22 cellular contexts compared by ENCODE assay signal in the genomic region with DNA sequence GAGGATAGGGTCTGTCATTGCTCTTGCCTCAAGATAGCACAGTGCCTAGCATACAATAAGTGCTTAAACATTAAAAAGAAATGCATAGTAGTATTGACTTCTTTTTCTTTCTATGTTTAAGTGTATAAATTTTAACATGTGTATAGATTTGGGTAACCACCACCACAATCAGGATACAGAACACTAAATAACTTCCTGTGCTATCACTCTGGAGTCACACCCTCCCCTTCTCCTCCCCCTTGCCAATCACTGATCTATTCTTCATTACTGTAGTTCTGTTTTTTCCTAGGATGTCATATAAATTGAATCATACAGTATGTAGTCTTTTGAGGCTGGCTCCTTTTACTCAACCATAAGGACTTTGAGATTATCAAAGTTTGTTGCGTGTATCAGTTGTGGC.
DNase-seq lines count a peak whose midpoint lies in the region; ATAC-seq and TF ChIP-seq lines count a peak whose summit lies in the region.
"Had no signal": no experiment of that assay in that cellular context is flagged by ENCODE, and none has a peak within 500 bp of the region (broad histone marks: within the 10 kb centered on the region; RNA-seq: fewer than 3 reads in every experiment).

No MANE protein-coding gene starts in this region.

- no peaks in the 10 kb centered on the region for H3K27me3 ChIP-seq in CD4-positive, CD25-positive, alpha-beta regulatory T cell (ENCODE audit: control insufficient read depth, insufficient read depth, low read length)
- no peaks in the 10 kb centered on the region for H3K27me3 ChIP-seq in brain microvascular endothelial cell (replicated peaks)

- no peak for ATAC-seq in CD4-positive, CD25-positive, alpha-beta regulatory T cell (ENCODE audit: low read depth in 2 of 2)
- ATAC-seq in naive thymus-derived CD8-positive, alpha-beta T cell: peak in 1 of 2 donors; percentile 55
- ATAC-seq: GM23338 had no signal

- H3K27me3 Mint-ChIP-seq in CD4-positive, CD25-positive, alpha-beta regulatory T cell: no peaks in the 10 kb centered on the region
- H3K27me3 Mint-ChIP-seq in T-helper 2 cell treated with Interferon-gamma antibody and Interleukin-4, amounts not matched to agents 5 μg/mL and 100 μg/mL, for 36 hours (ENCODE audit: low read depth): no peaks in the 10 kb centered on the region
- no peaks in the 10 kb centered on the region for H3K27me3 Mint-ChIP-seq in naive thymus-derived CD8-positive, alpha-beta T cell
- H3K27me3 Mint-ChIP-seq: IgD-negative memory B cell had no signal

- DNase-seq in NOMO-1 treated with DMSO at 0.1 percent for 48 hours (lab: John Stamatoyannopoulos, UW; ENCODE audit: unreplicated experiment): peak; percentile 0
- DNase-seq in NOMO-1 (lab: John Stamatoyannopoulos, UW; ENCODE audit: unreplicated experiment in 2 of 2): no peak
- DNase-seq in CD4-positive, CD25-positive, alpha-beta regulatory T cell: peak in 1 of 3 donors; percentile 44
- no peak for DNase-seq in T-helper 2 cell treated with Interferon-gamma antibody and Interleukin-4, amounts not matched to agents 5 μg/mL and 100 μg/mL, for 36 hours (ENCODE audit: low spot score)
- DNase-seq in naive thymus-derived CD8-positive, alpha-beta T cell: no peak
- no peak for DNase-seq in COR-L47 (lab: John Stamatoyannopoulos, UW)
- no peak for DNase-seq in brain microvascular endothelial cell
- no peak for DNase-seq in nucleus accumbens (lab: John Stamatoyannopoulos, UW)
- DNase-seq: Calu3, EL, Karpas-422, NCI-H1417 treated with DMSO at 0.1 percent for 48 hours, NCI-H187 treated with DMSO at 0.1 percent for 48 hours, NCI-H2227 treated with DMSO at 0.1 percent for 48 hours, NCI-H510A treated with DMSO at 0.1 percent for 48 hours, PC-9, SIG-M5 had no signal

- peak overlapping the region; percentile 52 to 72 (median 66) for H3K27ac Mint-ChIP-seq in CD4-positive, CD25-positive, alpha-beta regulatory T cell
- H3K27ac Mint-ChIP-seq in T-helper 2 cell treated with Interferon-gamma antibody and Interleukin-4, amounts not matched to agents 5 μg/mL and 100 μg/mL, for 36 hours: peak overlapping the region; percentile 52
- H3K27ac Mint-ChIP-seq in naive thymus-derived CD8-positive, alpha-beta T cell: peak overlapping the region in 8 of 10 donors; percentile 12 to 84 (median 53)
- H3K27ac Mint-ChIP-seq: GM23338, IgD-negative memory B cell had no signal

- peak overlapping the region; percentile 47 for H3K4me3 ChIP-seq in CD4-positive, CD25-positive, alpha-beta regulatory T cell (ENCODE audit: low read depth, low read length)
- H3K4me3 ChIP-seq in brain microvascular endothelial cell (ENCODE audit: low read depth, low read length): no peak overlapping the region
- H3K4me3 ChIP-seq: GM23338, PC-9 had no signal

- TF ChIP-seq CTCF in brain microvascular endothelial cell (IDR thresholded peaks at IDR 0.05; ENCODE audit: low read depth, low read length, missing control alignments): no peak

- H3K9me3 Mint-ChIP-seq in CD4-positive, CD25-positive, alpha-beta regulatory T cell: no peaks in the 10 kb centered on the region
- no peaks in the 10 kb centered on the region for H3K9me3 Mint-ChIP-seq in T-helper 2 cell treated with Interferon-gamma antibody and Interleukin-4, amounts not matched to agents 5 μg/mL and 100 μg/mL, for 36 hours
- H3K9me3 Mint-ChIP-seq in naive thymus-derived CD8-positive, alpha-beta T cell: no peaks in the 10 kb centered on the region
- H3K9me3 Mint-ChIP-seq: GM23338, IgD-negative memory B cell had no signal

- H3K27ac ChIP-seq in CD4-positive, CD25-positive, alpha-beta regulatory T cell (ENCODE audit: insufficient read depth, low read length, poor library complexity, severe bottlenecking): no peak overlapping the region
- H3K27ac ChIP-seq in brain microvascular endothelial cell: no peak overlapping the region
- H3K27ac ChIP-seq: 22Rv1, C4-2B, PC-9, RWPE1 had no signal

- POLR2A ChIA-PET in naive thymus-derived CD8-positive, alpha-beta T cell (lab: Charles Lee): interaction anchor here (1.1 kb wide), 1 partner anchor 9 kb away, joined by 4 read pairs; no protein-coding TSS in a partner anchor

- H3K36me3 Mint-ChIP-seq in CD4-positive, CD25-positive, alpha-beta regulatory T cell: peaks cover 6% of the 10 kb centered on the region
- H3K36me3 Mint-ChIP-seq in T-helper 2 cell treated with Interferon-gamma antibody and Interleukin-4, amounts not matched to agents 5 μg/mL and 100 μg/mL, for 36 hours (ENCODE audit: low read depth): peaks cover 34% of the 10 kb centered on the region
- H3K36me3 Mint-ChIP-seq in naive thymus-derived CD8-positive, alpha-beta T cell: peaks cover 0 to 4% (median 4%) of the 10 kb centered on the region in 3 donors

- H3K4me1 Mint-ChIP-seq in CD4-positive, CD25-positive, alpha-beta regulatory T cell: peaks cover 25 to 42% (median 31%) of the 10 kb centered on the region in 4 donors
- H3K4me1 Mint-ChIP-seq in T-helper 2 cell treated with Interferon-gamma antibody and Interleukin-4, amounts not matched to agents 5 μg/mL and 100 μg/mL, for 36 hours (ENCODE audit: low read depth): peaks cover 31% of the 10 kb centered on the region
- peaks cover 11 to 42% (median 35%) of the 10 kb centered on the region in 4 donors for H3K4me1 Mint-ChIP-seq in naive thymus-derived CD8-positive, alpha-beta T cell
- H3K4me1 Mint-ChIP-seq: GM23338 had no signal

- in situ Hi-C loops in brain microvascular endothelial cell (cut with HindIII; ENCODE audit: low pct_ligation_motif_present, low sequenced_read_pairs): no loop called here

- no peaks in the 10 kb centered on the region for H3K36me3 ChIP-seq in CD4-positive, CD25-positive, alpha-beta regulatory T cell (ENCODE audit: control insufficient read depth, insufficient read depth, low read length)
- no peaks in the 10 kb centered on the region for H3K36me3 ChIP-seq in brain microvascular endothelial cell (replicated peaks)

- peak overlapping the region in 2 of 4 donors; percentile 57 to 76 for H3K4me3 Mint-ChIP-seq in CD4-positive, CD25-positive, alpha-beta regulatory T cell
- H3K4me3 Mint-ChIP-seq in T-helper 2 cell treated with Interferon-gamma antibody and Interleukin-4, amounts not matched to agents 5 μg/mL and 100 μg/mL, for 36 hours: peak overlapping the region; percentile 24
- H3K4me3 Mint-ChIP-seq in naive thymus-derived CD8-positive, alpha-beta T cell: peak overlapping the region in 5 of 10 donors; percentile 18 to 65 (median 37)
- H3K4me3 Mint-ChIP-seq: GM23338, IgD-negative memory B cell had no signal

- no peaks in the 10 kb centered on the region for H3K9me3 ChIP-seq in CD4-positive, CD25-positive, alpha-beta regulatory T cell (ENCODE audit: control insufficient read depth in 2 of 2, low read length in 2 of 2)

- peaks cover 31% of the 10 kb centered on the region for H3K4me1 ChIP-seq in CD4-positive, CD25-positive, alpha-beta regulatory T cell (ENCODE audit: control insufficient read depth, insufficient read depth, low read length, poor library complexity, severe bottlenecking)
